Comparison of ENCODE assay signal across 8 cellular contexts in genomic region chr1:206555473-206555935, GRCh38. TPM values are rescaled to one million over a fixed set of nuclear protein-coding genes. Genes with fewer than 3 reads are reported as not detected.
DNase-seq lines count a peak whose midpoint lies in the region; ATAC-seq and TF ChIP-seq lines count a peak whose summit lies in the region.

No MANE protein-coding gene starts in this region.

- H2BK5ac ChIP-seq in H9 (ENCODE audit: insufficient read length, low read length) (no peak overlapping the region), mesendoderm (ENCODE audit: low read length) (no peak overlapping the region)

- no peak overlapping the region for H3K27ac Mint-ChIP-seq in H9
- H3K27ac Mint-ChIP-seq in activated T-cell treated with anti-CD3 and anti-CD28 coated beads, Interleukin-2, amount 50 U/mL, for 24 hours, result peak overlapping the region; percentile 97

- H2AK5ac ChIP-seq in H9 (ENCODE audit: insufficient read length, low read length) (no peak overlapping the region), mesendoderm (ENCODE audit: low read length) (no peak overlapping the region)

- H3K9ac ChIP-seq in H9 (ENCODE audit: extremely low read depth, insufficient read length, low read length) (no peak overlapping the region), mesendoderm (ENCODE audit: low read length) (no peak overlapping the region)

- H3K4me2 ChIP-seq in H9 (ENCODE audit: insufficient read depth, insufficient read length, low read length) (no peak overlapping the region), mesendoderm (ENCODE audit: low read length) (no peak overlapping the region)

- H4K5ac ChIP-seq in H9 (ENCODE audit: insufficient read length, low read depth, low read length) (no peak overlapping the region), mesendoderm (ENCODE audit: low read length) (no peak overlapping the region)

- H3K36me3 Mint-ChIP-seq in H9 (ENCODE audit: insufficient read depth in 1 of 3, low read depth in 3 of 3), result no peaks in the 10 kb centered on the region
- H3K36me3 Mint-ChIP-seq in activated T-cell treated with anti-CD3 and anti-CD28 coated beads, Interleukin-2, amount 50 U/mL, for 24 hours (ENCODE audit: low read depth), result peaks cover 34% of the 10 kb centered on the region

- H4K91ac ChIP-seq in H9 (ENCODE audit: insufficient read length, low read depth, low read length), result no peak overlapping the region

- H3K56ac ChIP-seq in H9 (ENCODE audit: insufficient read length, low read depth, low read length), result no peak overlapping the region
- H3K56ac ChIP-seq in mesendoderm (ENCODE audit: low read length), result no peak overlapping the region

- TF ChIP-seq CTCF in H9 (conservative IDR thresholded peaks at IDR 0.05), result no peak

- no peak overlapping the region for H2BK120ac ChIP-seq in H9 (ENCODE audit: low read depth, low read length, poor library complexity, severe bottlenecking)
- no peak overlapping the region for H2BK120ac ChIP-seq in mesendoderm (ENCODE audit: low read depth, low read length)

- H3K14ac ChIP-seq in H9 (ENCODE audit: insufficient read depth, low read length), result no peak overlapping the region

- no CpG with 5 or more reads among the region's 10 CpGs for WGBS in H9 (ENCODE audit: extremely low coverage, insufficient read length, low lambda C conversion rate)
- WGBS in mesendoderm (ENCODE audit: extremely low coverage, insufficient coverage, low lambda C conversion rate), result no CpG with 5 or more reads among the region's 10 CpGs

- H3K79me1 ChIP-seq in H9 (ENCODE audit: insufficient read depth, low read depth, low read length, poor library complexity, severe bottlenecking) (no peaks in the 10 kb centered on the region), mesendoderm (ENCODE audit: low read length) (no peaks in the 10 kb centered on the region)

- H3K4me3 ChIP-seq in mesendoderm (ENCODE audit: low read length), result no peak overlapping the region

- H2BK12ac ChIP-seq in H9 (ENCODE audit: insufficient read length, low read depth, low read length), result no peak overlapping the region

- no peak overlapping the region for H3T11ph ChIP-seq in H9 (ENCODE audit: low read length)

- H3K27ac ChIP-seq in H9 (ENCODE audit: insufficient read length, low read depth, low read length) (no peak overlapping the region), mesendoderm (ENCODE audit: low read depth, low read length) (no peak overlapping the region)

- no peaks in the 10 kb centered on the region for H3K9me3 Mint-ChIP-seq in H9
- no peaks in the 10 kb centered on the region for H3K9me3 Mint-ChIP-seq in activated T-cell treated with anti-CD3 and anti-CD28 coated beads, Interleukin-2, amount 50 U/mL, for 24 hours

- H4K8ac ChIP-seq in H9 (replicated peaks; ENCODE audit: insufficient read length, low read depth, low read length), result no peak overlapping the region
- no peak overlapping the region for H4K8ac ChIP-seq in mesendoderm (ENCODE audit: low read depth, low read length)

- no peaks in the 10 kb centered on the region for H3K36me3 ChIP-seq in mesendoderm (ENCODE audit: control insufficient read depth, insufficient read depth, low read length)

- no peak overlapping the region for H2AFZ ChIP-seq in H9 (ENCODE audit: low read length)

- H3K79me2 ChIP-seq in H9 (ENCODE audit: insufficient read depth, low read length) (no peaks in the 10 kb centered on the region), mesendoderm (ENCODE audit: control insufficient read depth, insufficient read depth, low read length) (no peaks in the 10 kb centered on the region)

- H3K4me1 ChIP-seq in H9 (ENCODE audit: insufficient read depth, low read length) (no peaks in the 10 kb centered on the region), mesendoderm (ENCODE audit: control insufficient read depth, low read depth, low read length) (no peaks in the 10 kb centered on the region)

- no peak overlapping the region for H3K4ac ChIP-seq in H9 (ENCODE audit: low read depth, low read length)
- no peak overlapping the region for H3K4ac ChIP-seq in mesendoderm (ENCODE audit: low read depth, low read length)

- ATAC-seq in left ventricle myocardium superior (peak; percentile 75), HG02623 (IDR thresholded peaks at IDR 0.05; ENCODE audit: unreplicated experiment) (no peak)

- no peak overlapping the region for H3K4me3 Mint-ChIP-seq in H9
- H3K4me3 Mint-ChIP-seq in activated T-cell treated with anti-CD3 and anti-CD28 coated beads, Interleukin-2, amount 50 U/mL, for 24 hours, result peak overlapping the region; percentile 89

- H3K23ac ChIP-seq in H9 (ENCODE audit: insufficient read length, low read depth, low read length) (no peak overlapping the region), mesendoderm (ENCODE audit: low read length) (no peak overlapping the region)

- peaks cover 6% of the 10 kb centered on the region; the same call in 1 of the 2 replicates for H3K27me3 ChIP-seq in H9 (ENCODE audit: insufficient read depth, low read length)
- peaks cover 2% of the 10 kb centered on the region for H3K27me3 ChIP-seq in mesendoderm (ENCODE audit: insufficient read depth, low read length, poor library complexity)

- H3K27me3 Mint-ChIP-seq in H9 (ENCODE audit: low read depth), result peaks cover 70% of the 10 kb centered on the region
- no peaks in the 10 kb centered on the region for H3K27me3 Mint-ChIP-seq in activated T-cell treated with anti-CD3 and anti-CD28 coated beads, Interleukin-2, amount 50 U/mL, for 24 hours

- H3K23me2 ChIP-seq in H9 (ENCODE audit: insufficient read length, low read depth, low read length, poor library complexity, severe bottlenecking), result peaks cover 8% of the 10 kb centered on the region

- peaks cover 29 to 32% of the 10 kb centered on the region in 2 experiments for H3K4me1 Mint-ChIP-seq in H9
- H3K4me1 Mint-ChIP-seq in activated T-cell treated with anti-CD3 and anti-CD28 coated beads, Interleukin-2, amount 50 U/mL, for 24 hours (ENCODE audit: low read depth), result peaks cover 71% of the 10 kb centered on the region

- DNase-seq in H9 (peak; percentile 37), left ventricle myocardium superior (peak; percentile 78), T1000 (lab: John Stamatoyannopoulos, UW) (no peak), AG08395 (ENCODE audit: low spot score) (no peak), mesendoderm (no peak)
- DNase-seq in activated T-cell treated with anti-CD3 and anti-CD28 coated beads, Interleukin-2, amount 50 U/mL, for 24 hours, result peak; percentile 72
- peak; percentile 52 for DNase-seq in stimulated activated CD4-positive, alpha-beta T cell treated with anti-CD3 and anti-CD28 coated beads, Interleukin-4, amount 100 ng/mL, for 24 hours

- H3K9me3 ChIP-seq in H9 (ENCODE audit: control insufficient read depth, low read depth, low read length), result no peaks in the 10 kb centered on the region

- no peaks in the 10 kb centered on the region for H4K20me1 ChIP-seq in H9 (ENCODE audit: control insufficient read depth, insufficient read depth, insufficient read length)

- H3K18ac ChIP-seq in H9 (ENCODE audit: insufficient read length, low read depth, low read length) (no peak overlapping the region), mesendoderm (ENCODE audit: low read length) (no peak overlapping the region)

- intact Hi-C loops in left ventricle myocardium superior (cut with micrococcal nuclease), result no loop called here

- no peak overlapping the region for H2BK15ac ChIP-seq in H9 (ENCODE audit: low read depth, low read length)
- no peak overlapping the region for H2BK15ac ChIP-seq in mesendoderm (replicated peaks; ENCODE audit: low read depth)

- no peak overlapping the region for H2BK20ac ChIP-seq in H9 (ENCODE audit: low read depth, low read length, poor library complexity, severe bottlenecking)

RNA-seq across cellular contexts. Expression of gene RASSF5, which starts 48.2 kb away (rescaled TPM):
- total RNA-seq in H9 (2021), result 0.50 and 0.81 TPM in 2 replicates
- total RNA-seq in left ventricle myocardium superior, result 4.2 TPM
- 1.4 TPM for polyA plus RNA-seq in mesendoderm (2013, experiment 1 of 2)
- polyA plus RNA-seq in mesendoderm (2013, experiment 2 of 2), result 1.8 TPM

RNA-seq across cellular contexts. Expression of gene EIF2D, which starts 56.8 kb away (rescaled TPM):
- total RNA-seq in H9 (2021) (32.7 and 35.8 TPM in 2 replicates), left ventricle myocardium superior (26.4 TPM)
- polyA plus RNA-seq in mesendoderm (2013, experiment 1 of 2), result 24.1 TPM
- 24.8 TPM for polyA plus RNA-seq in mesendoderm (2013, experiment 2 of 2)

Comparison
In these comparisons a context has a peak if more than half of its experiments do, and no peak if none do; other contexts are left out.
1. DNase-seq: peak in H9 (single experiment), activated T-cell treated with anti-CD3 and anti-CD28 coated beads, Interleukin-2, amount 50 U/mL, for 24 hours (single experiment), left ventricle myocardium superior (single experiment) and stimulated activated CD4-positive, alpha-beta T cell treated with anti-CD3 and anti-CD28 coated beads, Interleukin-4, amount 100 ng/mL, for 24 hours (single experiment); none in T1000 (single experiment), AG08395 (single experiment) and mesendoderm (single experiment).